1 cellular context compared by ENCODE assay signal in the genomic region with DNA sequence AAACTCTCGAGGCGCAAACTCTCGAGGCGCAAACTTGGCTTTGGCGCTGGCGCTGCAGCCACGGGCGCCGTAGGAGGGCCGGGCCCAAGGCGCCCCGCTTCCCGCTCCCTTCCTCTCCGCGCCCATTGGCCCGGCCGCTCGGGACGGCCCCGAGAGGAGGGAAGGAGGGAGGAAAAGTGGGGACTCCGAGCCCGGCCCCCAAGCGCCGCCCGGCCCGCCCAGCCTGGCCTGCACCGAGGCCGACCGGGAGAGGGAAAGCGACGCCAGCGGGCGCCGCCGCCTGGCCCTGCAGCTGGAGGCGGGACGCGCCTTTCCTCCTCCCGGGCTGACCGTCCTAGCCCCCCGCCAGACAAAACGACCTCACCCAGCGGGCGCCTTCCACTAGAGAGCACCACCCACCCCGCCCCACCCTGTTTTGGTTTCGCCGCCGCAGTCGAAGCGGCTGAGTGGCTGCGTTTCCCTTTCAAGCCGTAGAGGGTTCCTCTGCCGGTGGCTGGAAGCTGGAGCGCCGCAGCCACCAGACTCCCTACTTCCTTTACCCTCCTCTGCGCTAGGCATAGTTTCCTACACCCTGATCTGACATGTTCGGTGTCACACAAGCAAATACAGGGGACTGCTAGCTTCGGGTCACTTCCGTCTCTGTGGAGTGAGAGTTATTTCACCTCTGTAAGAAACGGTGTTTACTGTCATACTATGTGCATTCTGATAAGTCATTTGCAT.
TF ChIP-seq lines count a peak whose summit lies in the region.

A gene with protein sequence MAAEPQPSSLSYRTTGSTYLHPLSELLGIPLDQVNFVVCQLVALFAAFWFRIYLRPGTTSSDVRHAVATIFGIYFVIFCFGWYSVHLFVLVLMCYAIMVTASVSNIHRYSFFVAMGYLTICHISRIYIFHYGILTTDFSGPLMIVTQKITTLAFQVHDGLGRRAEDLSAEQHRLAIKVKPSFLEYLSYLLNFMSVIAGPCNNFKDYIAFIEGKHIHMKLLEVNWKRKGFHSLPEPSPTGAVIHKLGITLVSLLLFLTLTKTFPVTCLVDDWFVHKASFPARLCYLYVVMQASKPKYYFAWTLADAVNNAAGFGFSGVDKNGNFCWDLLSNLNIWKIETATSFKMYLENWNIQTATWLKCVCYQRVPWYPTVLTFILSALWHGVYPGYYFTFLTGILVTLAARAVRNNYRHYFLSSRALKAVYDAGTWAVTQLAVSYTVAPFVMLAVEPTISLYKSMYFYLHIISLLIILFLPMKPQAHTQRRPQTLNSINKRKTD (minus strand): TSS at position 78 of the 720 bp plus-strand sequence. CDS start 235 bp downstream, outside the sequence.

TF ChIP-seq in HepG2, 621 proteins besides CTCF, POLR2A, EP300 and RAD21 (continued from another document and continues in another):
- TF ChIP-seq, protein P1, sequence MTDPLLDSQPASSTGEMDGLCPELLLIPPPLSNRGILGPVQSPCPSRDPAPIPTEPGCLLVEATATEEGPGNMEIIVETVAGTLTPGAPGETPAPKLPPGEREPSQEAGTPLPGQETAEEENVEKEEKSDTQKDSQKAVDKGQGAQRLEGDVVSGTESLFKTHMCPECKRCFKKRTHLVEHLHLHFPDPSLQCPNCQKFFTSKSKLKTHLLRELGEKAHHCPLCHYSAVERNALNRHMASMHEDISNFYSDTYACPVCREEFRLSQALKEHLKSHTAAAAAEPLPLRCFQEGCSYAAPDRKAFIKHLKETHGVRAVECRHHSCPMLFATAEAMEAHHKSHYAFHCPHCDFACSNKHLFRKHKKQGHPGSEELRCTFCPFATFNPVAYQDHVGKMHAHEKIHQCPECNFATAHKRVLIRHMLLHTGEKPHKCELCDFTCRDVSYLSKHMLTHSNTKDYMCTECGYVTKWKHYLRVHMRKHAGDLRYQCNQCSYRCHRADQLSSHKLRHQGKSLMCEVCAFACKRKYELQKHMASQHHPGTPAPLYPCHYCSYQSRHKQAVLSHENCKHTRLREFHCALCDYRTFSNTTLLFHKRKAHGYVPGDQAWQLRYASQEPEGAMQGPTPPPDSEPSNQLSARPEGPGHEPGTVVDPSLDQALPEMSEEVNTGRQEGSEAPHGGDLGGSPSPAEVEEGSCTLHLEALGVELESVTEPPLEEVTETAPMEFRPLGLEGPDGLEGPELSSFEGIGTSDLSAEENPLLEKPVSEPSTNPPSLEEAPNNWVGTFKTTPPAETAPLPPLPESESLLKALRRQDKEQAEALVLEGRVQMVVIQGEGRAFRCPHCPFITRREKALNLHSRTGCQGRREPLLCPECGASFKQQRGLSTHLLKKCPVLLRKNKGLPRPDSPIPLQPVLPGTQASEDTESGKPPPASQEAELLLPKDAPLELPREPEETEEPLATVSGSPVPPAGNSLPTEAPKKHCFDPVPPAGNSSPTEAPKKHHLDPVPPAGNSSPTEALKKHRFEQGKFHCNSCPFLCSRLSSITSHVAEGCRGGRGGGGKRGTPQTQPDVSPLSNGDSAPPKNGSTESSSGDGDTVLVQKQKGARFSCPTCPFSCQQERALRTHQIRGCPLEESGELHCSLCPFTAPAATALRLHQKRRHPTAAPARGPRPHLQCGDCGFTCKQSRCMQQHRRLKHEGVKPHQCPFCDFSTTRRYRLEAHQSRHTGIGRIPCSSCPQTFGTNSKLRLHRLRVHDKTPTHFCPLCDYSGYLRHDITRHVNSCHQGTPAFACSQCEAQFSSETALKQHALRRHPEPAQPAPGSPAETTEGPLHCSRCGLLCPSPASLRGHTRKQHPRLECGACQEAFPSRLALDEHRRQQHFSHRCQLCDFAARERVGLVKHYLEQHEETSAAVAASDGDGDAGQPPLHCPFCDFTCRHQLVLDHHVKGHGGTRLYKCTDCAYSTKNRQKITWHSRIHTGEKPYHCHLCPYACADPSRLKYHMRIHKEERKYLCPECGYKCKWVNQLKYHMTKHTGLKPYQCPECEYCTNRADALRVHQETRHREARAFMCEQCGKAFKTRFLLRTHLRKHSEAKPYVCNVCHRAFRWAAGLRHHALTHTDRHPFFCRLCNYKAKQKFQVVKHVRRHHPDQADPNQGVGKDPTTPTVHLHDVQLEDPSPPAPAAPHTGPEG (CRISPR knock-in tag; IDR thresholded peaks at IDR 0.05), result 0 out of 2 replicates have a peak, but pooled peaks have one; percentile 51
- no peak for TF ChIP-seq FOXA1 (IDR thresholded peaks at IDR 0.05)
- no peak for TF ChIP-seq FOXA1 (CRISPR knock-in tag; IDR thresholded peaks at IDR 0.05)
- no peak for TF ChIP-seq ZNF564 (CRISPR knock-in tag; IDR thresholded peaks at IDR 0.05)
- TF ChIP-seq NR2F1 (CRISPR knock-in tag; IDR thresholded peaks at IDR 0.05), result no peak
- TF ChIP-seq NFIB (CRISPR knock-in tag; IDR thresholded peaks at IDR 0.05; ENCODE audit: borderline replicate concordance), result no peak
- TF ChIP-seq ZNF501 (CRISPR knock-in tag; IDR thresholded peaks at IDR 0.05), result 0 out of 2 replicates have a peak, but pooled peaks have one; percentile 42
- TF ChIP-seq CEBPB (IDR thresholded peaks at IDR 0.05; ENCODE audit: borderline replicate concordance, low read depth, low read length), result no peak
- TF ChIP-seq ZNF563 (CRISPR knock-in tag; IDR thresholded peaks at IDR 0.05), result peak; percentile 53; the same call in 1 of the 2 replicates
- TF ChIP-seq SALL1 (CRISPR knock-in tag; IDR thresholded peaks at IDR 0.05), result peak; percentile 8; the same call in 1 of the 2 replicates
- TF ChIP-seq PHF20 (CRISPR knock-in tag; IDR thresholded peaks at IDR 0.05), result no peak
- TF ChIP-seq BRD4 (CRISPR knock-in tag; IDR thresholded peaks at IDR 0.05), result no peak
- no peak for TF ChIP-seq GPN1 (CRISPR knock-in tag; IDR thresholded peaks at IDR 0.05; ENCODE audit: borderline replicate concordance)
- TF ChIP-seq SNAPC2 (CRISPR knock-in tag; IDR thresholded peaks at IDR 0.05), result peak; percentile 68; the same call in 1 of the 2 replicates
- TF ChIP-seq HNRNPL (IDR thresholded peaks at IDR 0.05; ENCODE audit: low read depth, low read length), result no peak
- no peak; the same call in 1 of the 2 replicates for TF ChIP-seq ZNF225 (CRISPR knock-in tag; IDR thresholded peaks at IDR 0.05)
- no peak for TF ChIP-seq LCORL (IDR thresholded peaks at IDR 0.05)
- peak; percentile 57; the same call in 1 of the 2 replicates for TF ChIP-seq LCORL (CRISPR knock-in tag; IDR thresholded peaks at IDR 0.05)
- TF ChIP-seq ARNTL (CRISPR knock-in tag; IDR thresholded peaks at IDR 0.05), result no peak
- TF ChIP-seq, protein P2, sequence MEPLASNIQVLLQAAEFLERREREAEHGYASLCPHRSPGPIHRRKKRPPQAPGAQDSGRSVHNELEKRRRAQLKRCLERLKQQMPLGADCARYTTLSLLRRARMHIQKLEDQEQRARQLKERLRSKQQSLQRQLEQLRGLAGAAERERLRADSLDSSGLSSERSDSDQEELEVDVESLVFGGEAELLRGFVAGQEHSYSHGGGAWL (CRISPR knock-in tag; IDR thresholded peaks at IDR 0.05), result no peak
- TF ChIP-seq JUN (CRISPR knock-in tag; IDR thresholded peaks at IDR 0.05), result no peak
- TF ChIP-seq, protein P3, sequence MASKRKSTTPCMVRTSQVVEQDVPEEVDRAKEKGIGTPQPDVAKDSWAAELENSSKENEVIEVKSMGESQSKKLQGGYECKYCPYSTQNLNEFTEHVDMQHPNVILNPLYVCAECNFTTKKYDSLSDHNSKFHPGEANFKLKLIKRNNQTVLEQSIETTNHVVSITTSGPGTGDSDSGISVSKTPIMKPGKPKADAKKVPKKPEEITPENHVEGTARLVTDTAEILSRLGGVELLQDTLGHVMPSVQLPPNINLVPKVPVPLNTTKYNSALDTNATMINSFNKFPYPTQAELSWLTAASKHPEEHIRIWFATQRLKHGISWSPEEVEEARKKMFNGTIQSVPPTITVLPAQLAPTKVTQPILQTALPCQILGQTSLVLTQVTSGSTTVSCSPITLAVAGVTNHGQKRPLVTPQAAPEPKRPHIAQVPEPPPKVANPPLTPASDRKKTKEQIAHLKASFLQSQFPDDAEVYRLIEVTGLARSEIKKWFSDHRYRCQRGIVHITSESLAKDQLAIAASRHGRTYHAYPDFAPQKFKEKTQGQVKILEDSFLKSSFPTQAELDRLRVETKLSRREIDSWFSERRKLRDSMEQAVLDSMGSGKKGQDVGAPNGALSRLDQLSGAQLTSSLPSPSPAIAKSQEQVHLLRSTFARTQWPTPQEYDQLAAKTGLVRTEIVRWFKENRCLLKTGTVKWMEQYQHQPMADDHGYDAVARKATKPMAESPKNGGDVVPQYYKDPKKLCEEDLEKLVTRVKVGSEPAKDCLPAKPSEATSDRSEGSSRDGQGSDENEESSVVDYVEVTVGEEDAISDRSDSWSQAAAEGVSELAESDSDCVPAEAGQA (IDR thresholded peaks at IDR 0.05; ENCODE audit: low read depth), result no peak
- TF ChIP-seq, protein P3 (CRISPR knock-in tag; IDR thresholded peaks at IDR 0.05; ENCODE audit: borderline replicate concordance), result 0 out of 2 replicates have a peak, but pooled peaks have one; percentile 52
- no peak for TF ChIP-seq ZNF296 (CRISPR knock-in tag; conservative IDR thresholded peaks at IDR 0.05)
- TF ChIP-seq HIVEP1 (CRISPR knock-in tag; IDR thresholded peaks at IDR 0.05), result no peak
- TF ChIP-seq SYNCRIP (IDR thresholded peaks at IDR 0.05; ENCODE audit: insufficient read depth, low read depth, low read length), result no peak
- no peak for TF ChIP-seq MED1 (CRISPR knock-in tag; IDR thresholded peaks at IDR 0.05)
- TF ChIP-seq POLR2G (IDR thresholded peaks at IDR 0.05; ENCODE audit: low read depth, low read length), result no peak
- no peak for TF ChIP-seq ZNF761 (CRISPR knock-in tag; conservative IDR thresholded peaks at IDR 0.05)
- TF ChIP-seq, protein P4, sequence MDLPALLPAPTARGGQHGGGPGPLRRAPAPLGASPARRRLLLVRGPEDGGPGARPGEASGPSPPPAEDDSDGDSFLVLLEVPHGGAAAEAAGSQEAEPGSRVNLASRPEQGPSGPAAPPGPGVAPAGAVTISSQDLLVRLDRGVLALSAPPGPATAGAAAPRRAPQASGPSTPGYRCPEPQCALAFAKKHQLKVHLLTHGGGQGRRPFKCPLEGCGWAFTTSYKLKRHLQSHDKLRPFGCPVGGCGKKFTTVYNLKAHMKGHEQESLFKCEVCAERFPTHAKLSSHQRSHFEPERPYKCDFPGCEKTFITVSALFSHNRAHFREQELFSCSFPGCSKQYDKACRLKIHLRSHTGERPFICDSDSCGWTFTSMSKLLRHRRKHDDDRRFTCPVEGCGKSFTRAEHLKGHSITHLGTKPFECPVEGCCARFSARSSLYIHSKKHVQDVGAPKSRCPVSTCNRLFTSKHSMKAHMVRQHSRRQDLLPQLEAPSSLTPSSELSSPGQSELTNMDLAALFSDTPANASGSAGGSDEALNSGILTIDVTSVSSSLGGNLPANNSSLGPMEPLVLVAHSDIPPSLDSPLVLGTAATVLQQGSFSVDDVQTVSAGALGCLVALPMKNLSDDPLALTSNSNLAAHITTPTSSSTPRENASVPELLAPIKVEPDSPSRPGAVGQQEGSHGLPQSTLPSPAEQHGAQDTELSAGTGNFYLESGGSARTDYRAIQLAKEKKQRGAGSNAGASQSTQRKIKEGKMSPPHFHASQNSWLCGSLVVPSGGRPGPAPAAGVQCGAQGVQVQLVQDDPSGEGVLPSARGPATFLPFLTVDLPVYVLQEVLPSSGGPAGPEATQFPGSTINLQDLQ (CRISPR knock-in tag; IDR thresholded peaks at IDR 0.05), result no peak
- TF ChIP-seq, protein P5, sequence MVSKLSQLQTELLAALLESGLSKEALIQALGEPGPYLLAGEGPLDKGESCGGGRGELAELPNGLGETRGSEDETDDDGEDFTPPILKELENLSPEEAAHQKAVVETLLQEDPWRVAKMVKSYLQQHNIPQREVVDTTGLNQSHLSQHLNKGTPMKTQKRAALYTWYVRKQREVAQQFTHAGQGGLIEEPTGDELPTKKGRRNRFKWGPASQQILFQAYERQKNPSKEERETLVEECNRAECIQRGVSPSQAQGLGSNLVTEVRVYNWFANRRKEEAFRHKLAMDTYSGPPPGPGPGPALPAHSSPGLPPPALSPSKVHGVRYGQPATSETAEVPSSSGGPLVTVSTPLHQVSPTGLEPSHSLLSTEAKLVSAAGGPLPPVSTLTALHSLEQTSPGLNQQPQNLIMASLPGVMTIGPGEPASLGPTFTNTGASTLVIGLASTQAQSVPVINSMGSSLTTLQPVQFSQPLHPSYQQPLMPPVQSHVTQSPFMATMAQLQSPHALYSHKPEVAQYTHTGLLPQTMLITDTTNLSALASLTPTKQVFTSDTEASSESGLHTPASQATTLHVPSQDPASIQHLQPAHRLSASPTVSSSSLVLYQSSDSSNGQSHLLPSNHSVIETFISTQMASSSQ (IDR thresholded peaks at IDR 0.05; ENCODE audit: low read depth), result no peak
- TF ChIP-seq, protein P5 (CRISPR knock-in tag; IDR thresholded peaks at IDR 0.05; ENCODE audit: borderline replicate concordance), result no peak
- no peak; the same call in none of the 2 replicates for TF ChIP-seq ZSCAN31 (CRISPR knock-in tag; IDR thresholded peaks at IDR 0.05; ENCODE audit: low read depth)
- TF ChIP-seq ZSCAN21 (CRISPR knock-in tag; IDR thresholded peaks at IDR 0.05; ENCODE audit: borderline replicate concordance), result peak; percentile 65; the same call in 1 of the 2 replicates
- TF ChIP-seq, protein P6, sequence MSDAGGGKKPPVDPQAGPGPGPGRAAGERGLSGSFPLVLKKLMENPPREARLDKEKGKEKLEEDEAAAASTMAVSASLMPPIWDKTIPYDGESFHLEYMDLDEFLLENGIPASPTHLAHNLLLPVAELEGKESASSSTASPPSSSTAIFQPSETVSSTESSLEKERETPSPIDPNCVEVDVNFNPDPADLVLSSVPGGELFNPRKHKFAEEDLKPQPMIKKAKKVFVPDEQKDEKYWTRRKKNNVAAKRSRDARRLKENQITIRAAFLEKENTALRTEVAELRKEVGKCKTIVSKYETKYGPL (CRISPR knock-in tag; IDR thresholded peaks at IDR 0.05), result 0 out of 2 replicates have a peak, but pooled peaks have one; percentile 33
